In the genomic region with DNA sequence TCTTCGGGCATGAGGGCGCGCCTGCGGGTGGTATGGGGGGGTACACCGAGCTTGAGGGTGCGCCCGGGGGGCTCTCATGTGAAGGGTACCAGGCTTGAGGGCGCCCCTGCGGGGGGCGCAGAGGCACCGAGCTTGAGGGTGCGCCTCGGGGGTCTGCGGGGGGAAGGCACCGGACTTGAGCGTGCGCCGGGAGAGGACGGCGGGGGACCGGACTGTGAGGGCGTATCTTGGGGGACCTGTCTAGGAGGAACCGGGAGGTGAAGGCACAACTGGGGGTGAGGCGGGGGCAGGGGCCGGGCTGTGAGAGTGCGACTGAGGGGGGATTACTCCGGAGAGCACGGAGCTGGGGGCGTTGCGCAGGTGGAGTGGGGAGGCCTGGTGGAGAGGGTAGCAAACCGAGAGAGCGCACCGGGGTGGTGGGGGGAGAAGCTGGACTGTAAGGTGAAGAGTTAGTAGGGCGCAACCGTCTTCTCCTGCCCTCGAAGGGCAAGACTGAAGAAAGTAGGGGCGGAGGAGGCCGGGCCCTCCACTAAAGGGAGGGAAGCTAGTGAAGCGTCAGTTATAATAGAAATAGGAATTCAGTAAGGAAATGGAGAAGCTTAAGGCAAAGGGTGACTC, we compare ENCODE assay signal across 8 cellular contexts. TPM values are rescaled to one million over a fixed set of nuclear protein-coding genes. Genes with fewer than 3 reads are reported as not detected.
DNase-seq lines count a peak whose midpoint lies in the region; ATAC-seq and TF ChIP-seq lines count a peak whose summit lies in the region.

No MANE protein-coding gene starts in this region.

- no peak for TF ChIP-seq CTCF in H9 (conservative IDR thresholded peaks at IDR 0.05)

- no peak overlapping the region for H3K56ac ChIP-seq in H9 (ENCODE audit: insufficient read length, low read depth, low read length)

- H4K8ac ChIP-seq in H9 (replicated peaks; ENCODE audit: insufficient read length, low read depth, low read length) = no peak overlapping the region

- peak overlapping the region; percentile 42 for H3K27ac ChIP-seq in H9 (ENCODE audit: insufficient read length, low read depth, low read length)
- H3K27ac ChIP-seq in caudate nucleus (ENCODE audit: low read depth, low read length) = peak overlapping the region; percentile 98

- H3K27me3 ChIP-seq in H9 (ENCODE audit: insufficient read depth, low read length) = no peaks in the 10 kb centered on the region

- 0 out of 2 replicates have a peak, but pooled peaks cover 5% of the 10 kb centered on the region for H3K4me1 ChIP-seq in H9 (ENCODE audit: insufficient read depth, low read length)

- H3K18ac ChIP-seq in H9 (ENCODE audit: insufficient read length, low read depth, low read length) = peak overlapping the region; percentile 16

- H2AK5ac ChIP-seq in H9 (ENCODE audit: insufficient read length, low read length) = no peak overlapping the region

- peaks cover 21 to 23% of the 10 kb centered on the region in 2 experiments for H3K4me1 Mint-ChIP-seq in H9

- no peak overlapping the region for H2BK120ac ChIP-seq in H9 (ENCODE audit: low read depth, low read length, poor library complexity, severe bottlenecking)

- in situ Hi-C loops in KBM-7 (cut with MboI; ENCODE audit: low pct_unique_long_range_greater_than_20kb, low sequenced_read_pairs) = no loop called here

- H3K4ac ChIP-seq in H9 (ENCODE audit: low read depth, low read length) = no peak overlapping the region

- H3K14ac ChIP-seq in H9 (ENCODE audit: insufficient read depth, low read length) = peak overlapping the region; percentile 81

- DNase-seq in H9 (peak; percentile 39), T-helper 9 cell (peak; percentile 27), caudate nucleus (lab: John Stamatoyannopoulos, UW) (peak in 21 of 61 donors; percentile 2 to 63 (median 25)), left kidney (ENCODE audit: low read depth, low spot score) (peak; percentile 65), KBM-7 (no peak), NCI-H226 (no peak)
- peak; percentile 46 to 51 for DNase-seq in stimulated activated CD4-positive, alpha-beta T cell treated with anti-CD3 and anti-CD28 coated beads, Interleukin-4, amount 100 ng/mL, for 4 hours

- peaks cover 7% of the 10 kb centered on the region for H3K23me2 ChIP-seq in H9 (ENCODE audit: insufficient read length, low read depth, low read length, poor library complexity, severe bottlenecking)

- H3K4me3 Mint-ChIP-seq in H9 = peak overlapping the region; percentile 100

- peak overlapping the region; percentile 98 to 100 (median 99); a peak in 6 of 7 replicates for H3K27ac Mint-ChIP-seq in H9

- H2AFZ ChIP-seq in H9 (ENCODE audit: low read length) = no peak overlapping the region

- H3K23ac ChIP-seq in H9 (ENCODE audit: insufficient read length, low read depth, low read length) = no peak overlapping the region

- H3K9ac ChIP-seq in H9 (ENCODE audit: extremely low read depth, insufficient read length, low read length) = peak overlapping the region; percentile 100

- H3K36me3 Mint-ChIP-seq in H9 (ENCODE audit: insufficient read depth in 1 of 3, low read depth in 3 of 3) = peaks cover 4 to 14% (median 8%) of the 10 kb centered on the region in 3 experiments; a peak in 6 of 7 replicates

- H3K79me1 ChIP-seq in H9 (ENCODE audit: insufficient read depth, low read depth, low read length, poor library complexity, severe bottlenecking) = no peaks in the 10 kb centered on the region

- H3K27me3 Mint-ChIP-seq in H9 (ENCODE audit: low read depth) = peaks cover 1% of the 10 kb centered on the region; the same call in 1 of the 2 replicates

- H4K91ac ChIP-seq in H9 (ENCODE audit: insufficient read length, low read depth, low read length) = no peak overlapping the region

- peak overlapping the region; percentile 76 for H3K4me2 ChIP-seq in H9 (ENCODE audit: insufficient read depth, insufficient read length, low read length)

- no peak overlapping the region for H2BK5ac ChIP-seq in H9 (ENCODE audit: insufficient read length, low read length)

- no peak overlapping the region for H4K5ac ChIP-seq in H9 (ENCODE audit: insufficient read length, low read depth, low read length)

- ATAC-seq in GM21447 (IDR thresholded peaks at IDR 0.05; ENCODE audit: unreplicated experiment) = no peak

- H3K9me3 ChIP-seq in H9 (ENCODE audit: control insufficient read depth, low read depth, low read length) = no peaks in the 10 kb centered on the region

- no peak overlapping the region; the same call in 1 of the 2 replicates for H2BK15ac ChIP-seq in H9 (ENCODE audit: low read depth, low read length)

- no peak overlapping the region for H2BK12ac ChIP-seq in H9 (ENCODE audit: insufficient read length, low read depth, low read length)

- H3K9me3 Mint-ChIP-seq in H9 = no peaks in the 10 kb centered on the region

- H3T11ph ChIP-seq in H9 (ENCODE audit: low read length) = no peak overlapping the region

- no peak overlapping the region for H2BK20ac ChIP-seq in H9 (ENCODE audit: low read depth, low read length, poor library complexity, severe bottlenecking)

- H4K20me1 ChIP-seq in H9 (ENCODE audit: control insufficient read depth, insufficient read depth, insufficient read length) = no peaks in the 10 kb centered on the region

- WGBS in H9 (ENCODE audit: extremely low coverage, insufficient read length, low lambda C conversion rate) = no CpG with 5 or more reads among the region's 39 CpGs

- H3K79me2 ChIP-seq in H9 (ENCODE audit: insufficient read depth, low read length) = peaks cover 30% of the 10 kb centered on the region

RNA-seq across cellular contexts. Expression of a gene that starts 1.1 kb away (rescaled TPM):
- total RNA-seq in H9 (2021) = 221 and 222 TPM in 2 replicates

Comparison
In these comparisons a context has a peak if more than half of its experiments do, and no peak if none do; other contexts are left out.
1. DNase-seq: peak in H9 (single experiment), T-helper 9 cell (single experiment), left kidney (single experiment) and stimulated activated CD4-positive, alpha-beta T cell treated with anti-CD3 and anti-CD28 coated beads, Interleukin-4, amount 100 ng/mL, for 4 hours (2 of 2); none in KBM-7 (single experiment) and NCI-H226 (single experiment).